1 cellular context compared by ENCODE assay signal in the genomic region with DNA sequence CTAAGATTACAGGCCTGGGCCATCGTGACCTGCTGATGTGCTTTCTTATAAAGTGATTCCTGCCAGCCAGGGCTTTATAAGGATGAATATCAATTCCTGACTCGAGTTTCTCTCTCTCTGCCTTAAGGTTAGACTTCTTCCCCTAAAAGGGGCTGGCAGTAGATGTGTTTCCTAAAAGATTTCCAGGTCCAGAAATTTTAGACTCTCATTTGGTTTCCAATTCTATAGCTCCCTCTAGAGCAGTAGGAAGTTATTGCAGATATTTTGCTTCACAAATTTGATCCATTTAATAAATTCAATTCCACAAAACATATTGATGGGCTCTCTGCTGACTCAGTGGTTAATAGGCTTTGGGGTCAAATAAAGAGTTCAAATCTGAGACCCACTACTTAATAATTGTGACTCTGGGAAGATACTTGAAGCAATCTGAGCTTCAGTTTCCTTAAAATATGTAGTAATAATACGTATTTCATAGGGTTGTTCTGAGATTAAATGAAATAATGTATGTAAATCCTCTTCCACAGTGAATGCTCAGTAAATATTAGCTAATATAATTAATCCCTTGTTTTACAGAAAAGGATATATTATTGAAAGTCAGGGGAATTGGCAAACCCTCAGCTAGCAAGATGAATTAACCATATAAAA.
TF ChIP-seq lines count a peak whose summit lies in the region.

No MANE protein-coding gene starts in this region.

TF ChIP-seq in K562, 482 proteins besides CTCF, POLR2A, EP300 and RAD21 (continued from another document):
- TF ChIP-seq, protein P1, sequence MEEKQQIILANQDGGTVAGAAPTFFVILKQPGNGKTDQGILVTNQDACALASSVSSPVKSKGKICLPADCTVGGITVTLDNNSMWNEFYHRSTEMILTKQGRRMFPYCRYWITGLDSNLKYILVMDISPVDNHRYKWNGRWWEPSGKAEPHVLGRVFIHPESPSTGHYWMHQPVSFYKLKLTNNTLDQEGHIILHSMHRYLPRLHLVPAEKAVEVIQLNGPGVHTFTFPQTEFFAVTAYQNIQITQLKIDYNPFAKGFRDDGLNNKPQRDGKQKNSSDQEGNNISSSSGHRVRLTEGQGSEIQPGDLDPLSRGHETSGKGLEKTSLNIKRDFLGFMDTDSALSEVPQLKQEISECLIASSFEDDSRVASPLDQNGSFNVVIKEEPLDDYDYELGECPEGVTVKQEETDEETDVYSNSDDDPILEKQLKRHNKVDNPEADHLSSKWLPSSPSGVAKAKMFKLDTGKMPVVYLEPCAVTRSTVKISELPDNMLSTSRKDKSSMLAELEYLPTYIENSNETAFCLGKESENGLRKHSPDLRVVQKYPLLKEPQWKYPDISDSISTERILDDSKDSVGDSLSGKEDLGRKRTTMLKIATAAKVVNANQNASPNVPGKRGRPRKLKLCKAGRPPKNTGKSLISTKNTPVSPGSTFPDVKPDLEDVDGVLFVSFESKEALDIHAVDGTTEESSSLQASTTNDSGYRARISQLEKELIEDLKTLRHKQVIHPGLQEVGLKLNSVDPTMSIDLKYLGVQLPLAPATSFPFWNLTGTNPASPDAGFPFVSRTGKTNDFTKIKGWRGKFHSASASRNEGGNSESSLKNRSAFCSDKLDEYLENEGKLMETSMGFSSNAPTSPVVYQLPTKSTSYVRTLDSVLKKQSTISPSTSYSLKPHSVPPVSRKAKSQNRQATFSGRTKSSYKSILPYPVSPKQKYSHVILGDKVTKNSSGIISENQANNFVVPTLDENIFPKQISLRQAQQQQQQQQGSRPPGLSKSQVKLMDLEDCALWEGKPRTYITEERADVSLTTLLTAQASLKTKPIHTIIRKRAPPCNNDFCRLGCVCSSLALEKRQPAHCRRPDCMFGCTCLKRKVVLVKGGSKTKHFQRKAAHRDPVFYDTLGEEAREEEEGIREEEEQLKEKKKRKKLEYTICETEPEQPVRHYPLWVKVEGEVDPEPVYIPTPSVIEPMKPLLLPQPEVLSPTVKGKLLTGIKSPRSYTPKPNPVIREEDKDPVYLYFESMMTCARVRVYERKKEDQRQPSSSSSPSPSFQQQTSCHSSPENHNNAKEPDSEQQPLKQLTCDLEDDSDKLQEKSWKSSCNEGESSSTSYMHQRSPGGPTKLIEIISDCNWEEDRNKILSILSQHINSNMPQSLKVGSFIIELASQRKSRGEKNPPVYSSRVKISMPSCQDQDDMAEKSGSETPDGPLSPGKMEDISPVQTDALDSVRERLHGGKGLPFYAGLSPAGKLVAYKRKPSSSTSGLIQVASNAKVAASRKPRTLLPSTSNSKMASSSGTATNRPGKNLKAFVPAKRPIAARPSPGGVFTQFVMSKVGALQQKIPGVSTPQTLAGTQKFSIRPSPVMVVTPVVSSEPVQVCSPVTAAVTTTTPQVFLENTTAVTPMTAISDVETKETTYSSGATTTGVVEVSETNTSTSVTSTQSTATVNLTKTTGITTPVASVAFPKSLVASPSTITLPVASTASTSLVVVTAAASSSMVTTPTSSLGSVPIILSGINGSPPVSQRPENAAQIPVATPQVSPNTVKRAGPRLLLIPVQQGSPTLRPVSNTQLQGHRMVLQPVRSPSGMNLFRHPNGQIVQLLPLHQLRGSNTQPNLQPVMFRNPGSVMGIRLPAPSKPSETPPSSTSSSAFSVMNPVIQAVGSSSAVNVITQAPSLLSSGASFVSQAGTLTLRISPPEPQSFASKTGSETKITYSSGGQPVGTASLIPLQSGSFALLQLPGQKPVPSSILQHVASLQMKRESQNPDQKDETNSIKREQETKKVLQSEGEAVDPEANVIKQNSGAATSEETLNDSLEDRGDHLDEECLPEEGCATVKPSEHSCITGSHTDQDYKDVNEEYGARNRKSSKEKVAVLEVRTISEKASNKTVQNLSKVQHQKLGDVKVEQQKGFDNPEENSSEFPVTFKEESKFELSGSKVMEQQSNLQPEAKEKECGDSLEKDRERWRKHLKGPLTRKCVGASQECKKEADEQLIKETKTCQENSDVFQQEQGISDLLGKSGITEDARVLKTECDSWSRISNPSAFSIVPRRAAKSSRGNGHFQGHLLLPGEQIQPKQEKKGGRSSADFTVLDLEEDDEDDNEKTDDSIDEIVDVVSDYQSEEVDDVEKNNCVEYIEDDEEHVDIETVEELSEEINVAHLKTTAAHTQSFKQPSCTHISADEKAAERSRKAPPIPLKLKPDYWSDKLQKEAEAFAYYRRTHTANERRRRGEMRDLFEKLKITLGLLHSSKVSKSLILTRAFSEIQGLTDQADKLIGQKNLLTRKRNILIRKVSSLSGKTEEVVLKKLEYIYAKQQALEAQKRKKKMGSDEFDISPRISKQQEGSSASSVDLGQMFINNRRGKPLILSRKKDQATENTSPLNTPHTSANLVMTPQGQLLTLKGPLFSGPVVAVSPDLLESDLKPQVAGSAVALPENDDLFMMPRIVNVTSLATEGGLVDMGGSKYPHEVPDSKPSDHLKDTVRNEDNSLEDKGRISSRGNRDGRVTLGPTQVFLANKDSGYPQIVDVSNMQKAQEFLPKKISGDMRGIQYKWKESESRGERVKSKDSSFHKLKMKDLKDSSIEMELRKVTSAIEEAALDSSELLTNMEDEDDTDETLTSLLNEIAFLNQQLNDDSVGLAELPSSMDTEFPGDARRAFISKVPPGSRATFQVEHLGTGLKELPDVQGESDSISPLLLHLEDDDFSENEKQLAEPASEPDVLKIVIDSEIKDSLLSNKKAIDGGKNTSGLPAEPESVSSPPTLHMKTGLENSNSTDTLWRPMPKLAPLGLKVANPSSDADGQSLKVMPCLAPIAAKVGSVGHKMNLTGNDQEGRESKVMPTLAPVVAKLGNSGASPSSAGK (IDR thresholded peaks at IDR 0.05): 0 out of 2 replicates have a peak, but pooled peaks have one; percentile 10
- TF ChIP-seq, protein P2, sequence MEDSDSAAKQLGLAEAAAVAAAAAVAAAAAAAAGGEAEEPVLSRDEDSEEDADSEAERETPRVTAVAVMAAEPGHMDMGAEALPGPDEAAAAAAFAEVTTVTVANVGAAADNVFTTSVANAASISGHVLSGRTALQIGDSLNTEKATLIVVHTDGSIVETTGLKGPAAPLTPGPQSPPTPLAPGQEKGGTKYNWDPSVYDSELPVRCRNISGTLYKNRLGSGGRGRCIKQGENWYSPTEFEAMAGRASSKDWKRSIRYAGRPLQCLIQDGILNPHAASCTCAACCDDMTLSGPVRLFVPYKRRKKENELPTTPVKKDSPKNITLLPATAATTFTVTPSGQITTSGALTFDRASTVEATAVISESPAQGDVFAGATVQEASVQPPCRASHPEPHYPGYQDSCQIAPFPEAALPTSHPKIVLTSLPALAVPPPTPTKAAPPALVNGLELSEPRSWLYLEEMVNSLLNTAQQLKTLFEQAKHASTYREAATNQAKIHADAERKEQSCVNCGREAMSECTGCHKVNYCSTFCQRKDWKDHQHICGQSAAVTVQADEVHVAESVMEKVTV (CRISPR knock-in tag; IDR thresholded peaks at IDR 0.05): peak; percentile 90
- TF ChIP-seq ARID2 (IDR thresholded peaks at IDR 0.05) (peak; percentile 65; the same call in 1 of the 2 replicates), BRD9 (IDR thresholded peaks at IDR 0.05; ENCODE audit: low read depth, partially characterized antibody) (peak; percentile 27), CC2D1A (IDR thresholded peaks at IDR 0.05) (peak; percentile 55; the same call in 1 of the 2 replicates), SMC3 (conservative IDR thresholded peaks at IDR 0.05; ENCODE audit: insufficient read depth, low read depth, low read length) (peak; percentile 71), FIP1L1 (IDR thresholded peaks at IDR 0.05; ENCODE audit: low read depth, low read length, poor library complexity, severe bottlenecking) (no peak), PCBP1 (IDR thresholded peaks at IDR 0.05; ENCODE audit: low read depth, low read length, poor library complexity, severe bottlenecking) (no peak)
- TF ChIP-seq, protein P3, sequence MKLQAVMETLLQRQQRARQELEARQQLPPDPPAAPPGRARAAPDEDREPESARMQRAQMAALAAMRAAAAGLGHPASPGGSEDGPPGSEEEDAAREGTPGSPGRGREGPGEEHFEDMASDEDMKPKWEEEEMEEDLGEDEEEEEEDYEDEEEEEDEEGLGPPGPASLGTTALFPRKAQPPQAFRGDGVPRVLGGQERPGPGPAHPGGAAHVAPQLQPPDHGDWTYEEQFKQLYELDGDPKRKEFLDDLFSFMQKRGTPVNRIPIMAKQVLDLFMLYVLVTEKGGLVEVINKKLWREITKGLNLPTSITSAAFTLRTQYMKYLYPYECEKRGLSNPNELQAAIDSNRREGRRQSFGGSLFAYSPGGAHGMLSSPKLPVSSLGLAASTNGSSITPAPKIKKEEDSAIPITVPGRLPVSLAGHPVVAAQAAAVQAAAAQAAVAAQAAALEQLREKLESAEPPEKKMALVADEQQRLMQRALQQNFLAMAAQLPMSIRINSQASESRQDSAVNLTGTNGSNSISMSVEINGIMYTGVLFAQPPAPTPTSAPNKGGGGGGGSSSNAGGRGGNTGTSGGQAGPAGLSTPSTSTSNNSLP (IDR thresholded peaks at IDR 0.05; ENCODE audit: borderline replicate concordance, low read depth, low read length): peak; percentile 78; the same call in 1 of the 2 replicates
